Comparison of ENCODE assay signal across 12 cellular contexts in genomic region chr2:10161961-10162441, GRCh38. TPM values are rescaled to one million over a fixed set of nuclear protein-coding genes. Genes with fewer than 3 reads are reported as not detected.
DNase-seq lines count a peak whose midpoint lies in the region; ATAC-seq and TF ChIP-seq lines count a peak whose summit lies in the region.
"Had no signal": no experiment of that assay in that cellular context is flagged by ENCODE, and none has a peak within 500 bp of the region (broad histone marks: within the 10 kb centered on the region; RNA-seq: fewer than 3 reads in every experiment).

No MANE protein-coding gene starts in this region.

- ATAC-seq in stimulated activated naive CD8-positive, alpha-beta T cell treated with anti-CD3 and anti-CD28 coated beads, Interleukin-15, Interleukin-2, amounts not matched to agents 100 U/mL and 50 U/mL, for 24 hours = no peak

- H3K27me3 ChIP-seq in brain microvascular endothelial cell (replicated peaks) = no peaks in the 10 kb centered on the region

- H3K36me3 ChIP-seq in brain microvascular endothelial cell (replicated peaks) = no peaks in the 10 kb centered on the region
- H3K36me3 ChIP-seq: prostate gland had no signal

- H3K4me3 ChIP-seq in brain microvascular endothelial cell (ENCODE audit: low read depth, low read length) = peak overlapping the region; percentile 9
- H3K4me3 ChIP-seq: lung, prostate gland had no signal

- in situ Hi-C loops in brain microvascular endothelial cell (cut with HindIII; ENCODE audit: low pct_ligation_motif_present, low sequenced_read_pairs) (no loop called here), GM13977 (cut with MboI; ENCODE audit: low pct_unique_long_range_greater_than_20kb, low sequenced_read_pairs, unreplicated experiment) (no loop called here)

- TF ChIP-seq CTCF in brain microvascular endothelial cell (IDR thresholded peaks at IDR 0.05; ENCODE audit: low read depth, low read length, missing control alignments) (no peak), GM13977 (IDR thresholded peaks at IDR 0.05; ENCODE audit: extremely low read depth, insufficient read depth, missing control alignments) (no peak)

- DNase-seq in NCI-H510A treated with DMSO at 0.1 percent for 48 hours (lab: John Stamatoyannopoulos, UW) (peak; percentile 45), NCI-H510A (lab: John Stamatoyannopoulos, UW) (no peak), NCI-H2171 (lab: John Stamatoyannopoulos, UW) (peak; percentile 77), brain microvascular endothelial cell (peak; percentile 80), occipital lobe (lab: John Stamatoyannopoulos, UW) (peak; percentile 39), NCI-H526 treated with DMSO at 0.1 percent for 48 hours (lab: John Stamatoyannopoulos, UW) (no peak), GM13977 (ENCODE audit: low spot score) (no peak)
- DNase-seq in stimulated activated naive CD8-positive, alpha-beta T cell treated with anti-CD3 and anti-CD28 coated beads, Interleukin-15, Interleukin-2, amounts not matched to agents 100 U/mL and 50 U/mL, for 24 hours = no peak
- DNase-seq: 8988T had no signal

- H3K27ac ChIP-seq in brain microvascular endothelial cell = peak overlapping the region; percentile 51
- H3K27ac ChIP-seq: KMS-11, prostate gland had no signal

RNA-seq across cellular contexts. Expression of gene RRM2, which starts 39.5 kb away (rescaled TPM):
- 4.8 TPM for total RNA-seq in occipital lobe

Comparison
In these comparisons a context has a peak if more than half of its experiments do, and no peak if none do; other contexts are left out.
1. DNase-seq: peak in NCI-H510A treated with DMSO at 0.1 percent for 48 hours (single experiment), NCI-H2171 (single experiment), brain microvascular endothelial cell (single experiment) and occipital lobe (single experiment); none in NCI-H510A (single experiment), NCI-H526 treated with DMSO at 0.1 percent for 48 hours (single experiment), GM13977 (single experiment) and stimulated activated naive CD8-positive, alpha-beta T cell treated with anti-CD3 and anti-CD28 coated beads, Interleukin-15, Interleukin-2, amounts not matched to agents 100 U/mL and 50 U/mL, for 24 hours (single experiment).